In the genomic region with DNA sequence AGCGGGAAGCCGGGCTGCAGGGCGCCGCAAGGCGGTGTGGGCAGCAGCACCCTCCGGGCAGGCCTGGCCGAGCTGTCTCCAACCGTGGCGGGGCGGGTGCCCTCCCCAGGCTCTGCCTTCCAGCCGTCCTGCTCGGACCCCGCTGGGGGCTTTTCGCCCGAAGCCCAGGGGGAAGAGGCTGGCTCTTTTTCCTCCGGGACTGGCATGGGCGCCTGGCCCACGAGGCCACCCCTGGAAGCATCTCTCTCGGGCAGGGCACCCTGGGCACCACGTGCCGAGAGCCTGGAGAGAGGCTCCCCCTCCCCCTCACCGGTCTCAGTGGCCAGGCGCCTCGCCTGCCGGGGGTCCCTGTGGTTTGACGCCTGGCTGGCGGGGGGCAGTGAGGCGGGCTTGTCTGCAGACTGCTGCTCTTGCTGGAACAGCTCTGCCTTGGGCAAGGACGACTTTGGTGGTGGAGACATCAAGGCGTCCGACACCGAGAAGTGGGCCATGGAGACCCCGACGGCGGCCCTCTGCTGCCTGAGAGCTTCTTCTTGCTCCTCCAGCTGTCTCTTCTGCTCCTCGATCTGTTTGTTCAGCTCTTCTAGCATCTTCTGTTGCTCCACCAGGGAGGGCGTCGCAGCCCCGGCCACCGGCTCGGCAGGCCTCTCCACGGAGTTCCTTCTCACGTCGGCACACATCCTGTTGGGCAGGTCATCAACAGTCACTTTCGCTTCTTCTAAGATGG, we compare ENCODE assay signal across 18 cellular contexts.
"Had no signal": no experiment of that assay in that cellular context is flagged by ENCODE, and none has a peak within 500 bp of the region (broad histone marks: within the 10 kb centered on the region; RNA-seq: fewer than 3 reads in every experiment).

No MANE protein-coding gene starts in this region.

- DNase-seq: activated CD4-positive, alpha-beta T cell treated with anti-CD3 and anti-CD28 coated beads for 1 hour; activated CD4-positive, alpha-beta T cell treated with anti-CD3 and anti-CD28 coated beads, Interleukin-2, amount 50 U/mL, for 4 hours; activated T-cell treated with anti-CD3 and anti-CD28 coated beads, Interleukin-2, amount 50 U/mL, for 1 hour; central memory CD4-positive, alpha-beta T cell; cortex of kidney; effector CD8-positive, alpha-beta T cell; foreskin melanocyte; head of caudate nucleus; kidney glomerular epithelial cell; mesendoderm; ovary; stimulated activated naive CD8-positive, alpha-beta T cell treated with anti-CD3 and anti-CD28 coated beads, Interleukin-15, amount 100 ng/mL, for 72 hours; T-helper 9 cell had no signal

- H3K4me3 Mint-ChIP-seq: activated naive CD8-positive, alpha-beta T cell; brain; nephron; stimulated activated naive CD8-positive, alpha-beta T cell treated with anti-CD3 and anti-CD28 coated beads, Interleukin-15, amount 100 ng/mL, for 72 hours; type B pancreatic cell had no signal

- H3K9me3 ChIP-seq: ovary had no signal

- ATAC-seq: sciatic nerve; stimulated activated naive CD8-positive, alpha-beta T cell treated with anti-CD3 and anti-CD28 coated beads, Interleukin-15, amount 100 ng/mL, for 72 hours had no signal

- H3K9me3 Mint-ChIP-seq: brain; nephron; stimulated activated naive CD8-positive, alpha-beta T cell treated with anti-CD3 and anti-CD28 coated beads, Interleukin-15, amount 100 ng/mL, for 72 hours; type B pancreatic cell had no signal

- H3K27me3 ChIP-seq: ovary had no signal

- H3K27ac Mint-ChIP-seq: activated naive CD8-positive, alpha-beta T cell; nephron; type B pancreatic cell had no signal

- H3K27ac ChIP-seq: ovary had no signal

- H3K36me3 ChIP-seq: ovary had no signal

- H3K4me3 ChIP-seq: ovary had no signal

- H3K27me3 Mint-ChIP-seq: activated naive CD8-positive, alpha-beta T cell; brain; stimulated activated naive CD8-positive, alpha-beta T cell treated with anti-CD3 and anti-CD28 coated beads, Interleukin-15, amount 100 ng/mL, for 72 hours; type B pancreatic cell had no signal
